ENCODE assay signal across 9 cellular contexts in the genomic region with DNA sequence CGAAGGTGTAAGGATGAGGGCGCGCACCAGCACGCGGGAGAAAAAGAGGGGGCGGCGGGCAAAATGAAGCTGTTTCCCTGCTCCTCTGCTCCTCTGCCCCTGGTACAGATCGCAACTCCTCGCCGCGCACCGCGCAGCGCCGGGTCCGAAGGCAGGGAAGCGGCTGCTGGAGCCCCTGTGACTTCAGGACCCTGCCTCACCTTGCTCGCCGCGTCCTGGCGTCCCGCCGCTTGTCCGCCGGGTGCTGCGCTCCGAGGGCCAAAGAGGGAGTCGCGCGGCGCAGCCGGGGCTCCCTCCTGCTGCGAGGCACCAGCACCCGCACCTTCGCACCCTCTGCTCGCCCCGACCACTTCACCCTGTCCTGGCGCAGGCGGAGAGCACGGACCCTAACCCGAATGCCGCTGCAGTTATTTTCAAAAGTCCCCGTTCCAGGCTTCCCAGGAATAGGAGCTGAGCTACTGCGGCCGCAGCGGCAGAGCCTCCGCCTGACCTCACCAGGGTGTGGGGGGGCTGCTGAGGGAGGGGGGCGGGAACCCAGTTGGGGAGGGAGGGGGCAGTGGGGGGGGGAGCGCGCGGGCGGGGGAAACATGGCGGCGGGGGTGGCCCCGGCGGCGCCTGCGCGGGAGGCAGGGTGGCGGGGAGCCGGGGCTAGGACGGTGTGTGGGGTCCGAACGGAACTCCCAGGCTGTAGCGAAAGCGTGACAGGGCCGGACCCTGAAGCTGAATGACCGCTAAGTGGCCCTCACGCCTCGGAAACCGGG. TPM values are rescaled to one million over a fixed set of nuclear protein-coding genes. Genes with fewer than 3 reads are reported as not detected.
DNase-seq lines count a peak whose midpoint lies in the region; ATAC-seq and TF ChIP-seq lines count a peak whose summit lies in the region.
"Had no signal": no experiment of that assay in that cellular context is flagged by ENCODE, and none has a peak within 500 bp of the region (broad histone marks: within the 10 kb centered on the region; RNA-seq: fewer than 3 reads in every experiment).

A gene with protein sequence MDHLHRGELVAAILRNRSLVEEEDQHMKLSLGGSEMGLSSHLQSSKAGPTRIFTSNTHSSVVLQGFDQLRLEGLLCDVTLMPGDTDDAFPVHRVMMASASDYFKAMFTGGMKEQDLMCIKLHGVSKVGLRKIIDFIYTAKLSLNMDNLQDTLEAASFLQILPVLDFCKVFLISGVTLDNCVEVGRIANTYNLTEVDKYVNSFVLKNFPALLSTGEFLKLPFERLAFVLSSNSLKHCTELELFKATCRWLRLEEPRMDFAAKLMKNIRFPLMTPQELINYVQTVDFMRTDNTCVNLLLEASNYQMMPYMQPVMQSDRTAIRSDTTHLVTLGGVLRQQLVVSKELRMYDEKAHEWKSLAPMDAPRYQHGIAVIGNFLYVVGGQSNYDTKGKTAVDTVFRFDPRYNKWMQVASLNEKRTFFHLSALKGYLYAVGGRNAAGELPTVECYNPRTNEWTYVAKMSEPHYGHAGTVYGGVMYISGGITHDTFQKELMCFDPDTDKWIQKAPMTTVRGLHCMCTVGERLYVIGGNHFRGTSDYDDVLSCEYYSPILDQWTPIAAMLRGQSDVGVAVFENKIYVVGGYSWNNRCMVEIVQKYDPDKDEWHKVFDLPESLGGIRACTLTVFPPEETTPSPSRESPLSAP (minus strand): TSS at position 503 of the 761 bp plus-strand sequence. CDS start 88,337 bp downstream, outside the sequence.

- H3K4me3 Mint-ChIP-seq in activated CD8-positive, alpha-beta memory T cell treated with anti-CD3 and anti-CD28 coated beads, Interleukin-2, amount 10 ng/mL, durations not matched to agents 7 days and 5 days: peak within 1 kb of the TSS; percentile 48

- peak within 1 kb of the TSS; percentile 62 for H2AFZ ChIP-seq in fibroblast of lung (ENCODE audit: low read length)

- H3K9me3 ChIP-seq in fibroblast of lung (ENCODE audit: control insufficient read depth, insufficient read depth, low read depth, low read length) (no peaks in the 10 kb centered on the region), mucosa of stomach (ENCODE audit: control insufficient read depth, low read length) (no peaks in the 10 kb centered on the region), thyroid gland (no peaks in the 10 kb centered on the region)

- H3K4me3 ChIP-seq in HL-60 (replicated peaks; ENCODE audit: insufficient read depth, low read length) (peak within 1 kb of the TSS; percentile 62), fibroblast of lung (replicated peaks in 1 of 4; ENCODE audit: control extremely low read depth in 1 of 4, insufficient read depth in 1 of 4, low read depth in 3 of 4, low read length in 4 of 4) (peak within 1 kb of the TSS; percentile 59 to 69 (median 62)), mucosa of stomach (ENCODE audit: low read length) (peak within 1 kb of the TSS; percentile 14), thyroid gland (replicated peaks in 1 of 3) (peak within 1 kb of the TSS in 2 of 3 donors; percentile 32 to 39)

- H3K27ac ChIP-seq in HL-60 (replicated peaks) (peak within 1 kb of the TSS; percentile 51), fibroblast of lung (ENCODE audit: insufficient read depth, low read length) (peak within 1 kb of the TSS; percentile 56), thyroid gland (no peak within 1 kb of the TSS)
- H3K27ac ChIP-seq: VCaP had no signal

- no peak for ATAC-seq in activated CD8-positive, alpha-beta memory T cell treated with anti-CD3 and anti-CD28 coated beads, Interleukin-2, amount 10 ng/mL, durations not matched to agents 7 days and 5 days
- no peak for ATAC-seq in GM21515 (IDR thresholded peaks at IDR 0.05; ENCODE audit: unreplicated experiment)

- H3K27ac Mint-ChIP-seq in activated CD8-positive, alpha-beta memory T cell treated with anti-CD3 and anti-CD28 coated beads, Interleukin-2, amount 10 ng/mL, durations not matched to agents 7 days and 5 days: no peak within 1 kb of the TSS

- intact Hi-C loops in thyroid gland (cut with DNase I): no loop called here

- CTCF ChIA-PET in activated CD8-positive, alpha-beta memory T cell treated with anti-CD3 and anti-CD28 coated beads, Interleukin-2, amount 10 ng/mL, durations not matched to agents 7 days and 5 days (lab: Charles Lee): no interaction called here

- peak within 1 kb of the TSS; percentile 70 for H3K4me2 ChIP-seq in fibroblast of lung (ENCODE audit: extremely low read depth, insufficient read depth, low read length)

- peak; percentile 61 for DNase-seq in ELF-1 (ENCODE audit: low read depth, low spot score)
- DNase-seq in HL-60 (ENCODE audit: low read depth in 1 of 2, low spot score in 1 of 2): peak; percentile 5
- no peak for DNase-seq in activated CD8-positive, alpha-beta memory T cell treated with anti-CD3 and anti-CD28 coated beads, Interleukin-2, amount 10 ng/mL, durations not matched to agents 7 days and 5 days
- DNase-seq in fibroblast of lung (ENCODE audit: low read depth in 2 of 2): peak; percentile 39 to 41
- peak; percentile 11 to 21 for DNase-seq in thyroid gland
- DNase-seq in NAMALWA (ENCODE audit: low spot score): no peak

- H3K4me1 ChIP-seq in fibroblast of lung (ENCODE audit: control insufficient read depth, extremely low read depth, insufficient read depth, low read length) (no peaks in the 10 kb centered on the region), mucosa of stomach (ENCODE audit: control insufficient read depth, insufficient read depth, low read length) (peaks cover 6% of the 10 kb centered on the region), thyroid gland (no peaks in the 10 kb centered on the region)

- peaks cover 5% of the 10 kb centered on the region for H3K4me1 Mint-ChIP-seq in activated CD8-positive, alpha-beta memory T cell treated with anti-CD3 and anti-CD28 coated beads, Interleukin-2, amount 10 ng/mL, durations not matched to agents 7 days and 5 days

- TF ChIP-seq CTCF in HL-60 (IDR thresholded peaks at IDR 0.05; ENCODE audit: insufficient read depth, low read length): no peak
- no peak for TF ChIP-seq CTCF in fibroblast of lung (conservative IDR thresholded peaks at IDR 0.05 in 1 of 2, IDR thresholded peaks at IDR 0.05 in 1 of 2; ENCODE audit: low read depth in 1 of 2, low read length in 2 of 2)
- TF ChIP-seq CTCF in thyroid gland (IDR thresholded peaks at IDR 0.05): no peak

- peaks cover 29% of the 10 kb centered on the region for H3K27me3 Mint-ChIP-seq in activated CD8-positive, alpha-beta memory T cell treated with anti-CD3 and anti-CD28 coated beads, Interleukin-2, amount 10 ng/mL, durations not matched to agents 7 days and 5 days

- no peaks in the 10 kb centered on the region for H3K9me3 Mint-ChIP-seq in activated CD8-positive, alpha-beta memory T cell treated with anti-CD3 and anti-CD28 coated beads, Interleukin-2, amount 10 ng/mL, durations not matched to agents 7 days and 5 days (ENCODE audit: low read depth)

- H3K36me3 ChIP-seq in fibroblast of lung (ENCODE audit: control insufficient read depth, insufficient read depth, low read length) (no peaks in the 10 kb centered on the region), mucosa of stomach (ENCODE audit: control insufficient read depth, insufficient read depth, low read length) (no peaks in the 10 kb centered on the region), thyroid gland (no peaks in the 10 kb centered on the region)

- H3K36me3 Mint-ChIP-seq in activated CD8-positive, alpha-beta memory T cell treated with anti-CD3 and anti-CD28 coated beads, Interleukin-2, amount 10 ng/mL, durations not matched to agents 7 days and 5 days: no peaks in the 10 kb centered on the region

- no peak for TF ChIP-seq POLR2A in thyroid gland (IDR thresholded peaks at IDR 0.05)

- WGBS in thyroid gland, 2 donors: 0 to 15% methylated on average over 8 of the region's 71 CpGs

- no peaks in the 10 kb centered on the region for H3K27me3 ChIP-seq in HL-60 (ENCODE audit: insufficient read depth, poor library complexity, severe bottlenecking)
- no peaks in the 10 kb centered on the region for H3K27me3 ChIP-seq in fibroblast of lung (ENCODE audit: control insufficient read depth, insufficient read depth, low read length)
- H3K27me3 ChIP-seq in mucosa of stomach (ENCODE audit: control insufficient read depth, insufficient read depth, low read length): no peaks in the 10 kb centered on the region
- no peaks in the 10 kb centered on the region for H3K27me3 ChIP-seq in thyroid gland

- H4K20me1 ChIP-seq in fibroblast of lung (ENCODE audit: control insufficient read depth, extremely low read depth, insufficient read depth, low read length): no peaks in the 10 kb centered on the region

- peak within 1 kb of the TSS; percentile 40 for H3K9ac ChIP-seq in fibroblast of lung (ENCODE audit: insufficient read depth, low read length)
- H3K9ac ChIP-seq in mucosa of stomach (ENCODE audit: low read length): peak within 1 kb of the TSS; percentile 57

- no peaks in the 10 kb centered on the region for H3K79me2 ChIP-seq in fibroblast of lung (ENCODE audit: control insufficient read depth, insufficient read depth, low read length)

RNA-seq across cellular contexts. Expression of the gene that starts here (rescaled TPM):
- under 1 TPM; 0.09 to 0.30 TPM for total RNA-seq in activated CD8-positive, alpha-beta memory T cell treated with anti-CD3 and anti-CD28 coated beads, Interleukin-2, amount 10 ng/mL, durations not matched to agents 7 days and 5 days
- total RNA-seq in fibroblast of lung (8.2 and 22.5 TPM in 2 replicates), thyroid gland (1 to 10 TPM; 1.4 to 2.7 (median 1.8) TPM)
- 6.2 and 27.9 TPM in 2 replicates for polyA plus RNA-seq in fibroblast of lung
- 3.4 and 19.6 TPM in 2 replicates for polyA plus RNA-seq in fibroblast of lung (2012)
- 3.5 and 8.1 TPM in 2 replicates for polyA minus RNA-seq in fibroblast of lung (ENCODE audit: low replicate concordance)

Comparison
In these comparisons a context has a peak if more than half of its experiments do, and no peak if none do; other contexts are left out.
1. DNase-seq: peak in ELF-1 (single experiment), HL-60 (2 of 2), fibroblast of lung (2 of 2) and thyroid gland (2 of 2); none in activated CD8-positive, alpha-beta memory T cell treated with anti-CD3 and anti-CD28 coated beads, Interleukin-2, amount 10 ng/mL, durations not matched to agents 7 days and 5 days (single experiment) and NAMALWA (single experiment).
2. H3K27ac ChIP-seq: peak in HL-60 (single experiment) and fibroblast of lung (single experiment); none in thyroid gland (0 of 3).
3. Peak in every context shown above with its lines, with median percentiles within 50 percentile points of each other: H3K4me3 ChIP-seq.